16 cellular contexts compared by ENCODE assay signal in the genomic region with DNA sequence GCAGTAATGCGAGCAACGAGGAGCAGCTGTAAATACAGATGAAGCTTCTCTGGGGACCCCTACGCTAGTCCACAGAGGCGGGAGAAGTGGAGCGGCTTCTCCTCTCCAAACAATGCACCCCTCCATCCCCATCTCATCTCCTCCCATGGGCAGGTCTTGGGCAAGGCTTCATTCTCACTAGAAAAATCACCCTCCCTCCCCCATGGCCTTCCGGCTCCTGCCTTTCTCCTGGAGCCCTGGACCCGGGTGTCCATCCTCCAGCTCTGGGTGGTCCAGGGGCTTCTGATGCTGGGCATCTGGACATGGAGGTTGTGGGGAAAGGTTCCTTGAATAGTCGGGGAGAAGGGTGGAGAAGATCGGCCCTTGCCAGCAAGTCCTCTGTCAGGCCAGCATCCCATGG. TPM values are rescaled to one million over a fixed set of nuclear protein-coding genes. Genes with fewer than 3 reads are reported as not detected.
DNase-seq lines count a peak whose midpoint lies in the region; ATAC-seq, FAIRE-seq and TF ChIP-seq lines count a peak whose summit lies in the region.
"Had no signal": no experiment of that assay in that cellular context is flagged by ENCODE, and none has a peak within 500 bp of the region (broad histone marks: within the 10 kb centered on the region; RNA-seq: fewer than 3 reads in every experiment).

No MANE protein-coding gene starts in this region.

- CTCF ChIA-PET in activated CD4-positive, alpha-beta T cell treated with anti-CD3 and anti-CD28 coated beads for 36 hours (lab: Charles Lee): interaction anchor here (0.6 to 5.9 kb wide), 36 partner anchors 11 to 478 kb away, joined by 3 to 187 read pairs (median 4); a partner anchor contains a TSS
- CTCF ChIA-PET in GM12878 (lab: Yijun Ruan, JAX) (interaction anchor here (0.7 to 5.9 kb wide), 47 partner anchors 9 to 404 kb away, joined by 3 to 265 read pairs (median 7); a partner anchor contains a TSS), GM10248 (lab: Yijun Ruan, JAX) (interaction anchor here (0.7 to 5.6 kb wide), 47 partner anchors 11 to 346 kb away, joined by 3 to 195 read pairs (median 4); a partner anchor contains a TSS)

- no peak overlapping the region for H3K9ac ChIP-seq in KMS-11
- H3K9ac ChIP-seq in GM12878 (ENCODE audit: control insufficient read depth, insufficient read depth, low read length): no peak overlapping the region

- no peaks in the 10 kb centered on the region for H3K27me3 Mint-ChIP-seq in activated CD4-positive, alpha-beta T cell treated with anti-CD3 and anti-CD28 coated beads for 36 hours

- no peak for FAIRE-seq in GM12878 (lab: Jason Lieb, UNC)

- H3K4me1 Mint-ChIP-seq in activated CD4-positive, alpha-beta T cell treated with anti-CD3 and anti-CD28 coated beads for 36 hours: peaks cover 34% of the 10 kb centered on the region

- TF ChIP-seq CTCF in KMS-11 (conservative IDR thresholded peaks at IDR 0.05; ENCODE audit: low read depth, low read length) (no peak), GM12878 (IDR thresholded peaks at IDR 0.05 in 2 of 3, conservative IDR thresholded peaks at IDR 0.05 in 1 of 3; ENCODE audit: control insufficient read depth in 2 of 3, extremely low read depth in 1 of 3, insufficient read depth in 1 of 3, low read depth in 3 of 3, low read length in 3 of 3) (no peak), GM10248 (IDR thresholded peaks at IDR 0.05; ENCODE audit: control extremely low read depth, extremely low read depth, low read depth, missing control alignments) (no peak)

- H3K27me3 ChIP-seq in KMS-11 (ENCODE audit: insufficient read depth, low read depth) (no peaks in the 10 kb centered on the region), GM12878 (replicated peaks in 1 of 2; ENCODE audit: control insufficient read depth in 2 of 2, insufficient read depth in 2 of 2, low read length in 1 of 2) (no peaks in the 10 kb centered on the region)

- H3K27ac ChIP-seq in KMS-11 (no peak overlapping the region), GM12878 (ENCODE audit: control insufficient read depth, insufficient read depth) (no peak overlapping the region)
- H3K27ac ChIP-seq: sigmoid colon had no signal

- intact Hi-C loops in activated CD4-positive, alpha-beta T cell treated with anti-CD3 and anti-CD28 coated beads for 36 hours (cut with DNase I, micrococcal nuclease): loop anchor here in 1 of 2 experiments (5.0 kb wide), 2 partner anchors 183 to 273 kb away; no protein-coding TSS in a partner anchor
- intact Hi-C loops in GM12878 (cut with micrococcal nuclease; ENCODE audit: unreplicated experiment): loop anchor here (2.0 kb wide), 2 partner anchors 36 to 182 kb away; no protein-coding TSS in a partner anchor

- no peak for DNase-seq in activated CD4-positive, alpha-beta T cell treated with anti-CD3 and anti-CD28 coated beads for 36 hours
- DNase-seq in activated CD4-positive, alpha-beta T cell treated with anti-CD3 and anti-CD28 coated beads for 48 hours: no peak
- DNase-seq in GM12878 (ENCODE audit: low read depth, low spot score) (no peak), retina (peak; percentile 60), GM10248 (ENCODE audit: extremely low spot score) (no peak), NCI-H1105 treated with DMSO at 0.1 percent for 48 hours (lab: John Stamatoyannopoulos, UW) (no peak)
- DNase-seq: DMS79, NCI-H2107, NCI-H748 treated with DMSO at 0.1 percent for 48 hours, sigmoid colon had no signal

- in situ Hi-C loops in GM12878 (cut with MboI): loop anchor here (5.0 kb wide), 1 partner anchor 197 kb away; no protein-coding TSS in a partner anchor

- POLR2A ChIA-PET in activated CD4-positive, alpha-beta T cell treated with anti-CD3 and anti-CD28 coated beads for 36 hours (lab: Charles Lee): interaction anchor here (1.0 kb wide), 1 partner anchor 45 kb away, joined by 5 read pairs; no protein-coding TSS in a partner anchor
- POLR2A ChIA-PET in GM12878 (lab: Charles Lee): interaction anchor here (1.0 to 2.9 kb wide), 9 partner anchors 13 to 112 kb away, joined by 3 to 51 read pairs (median 6); a partner anchor contains a TSS
- POLR2A ChIA-PET in GM10248 (lab: Yijun Ruan, JAX): no interaction called here

- H2AFZ ChIP-seq in KMS-11 (ENCODE audit: low read depth) (peak overlapping the region; percentile 36; the same call in 1 of the 2 replicates), GM12878 (ENCODE audit: control insufficient read depth, low read depth, low read length) (0 out of 2 replicates have a peak overlapping the region, but pooled peaks have one; percentile 1)

- RAD21 ChIA-PET in GM12878 (lab: Charles Lee; ENCODE audit: unreplicated experiment): interaction anchor here (0.6 to 4.9 kb wide), 20 partner anchors 10 to 112 kb away, joined by 3 to 132 read pairs (median 12); a partner anchor contains a TSS

- H3K36me3 ChIP-seq in KMS-11 (ENCODE audit: insufficient read depth): no peaks in the 10 kb centered on the region
- no peaks in the 10 kb centered on the region for H3K36me3 ChIP-seq in GM12878 (ENCODE audit: control insufficient read depth in 2 of 2, insufficient read depth in 2 of 2, low read length in 1 of 2)
- H3K36me3 ChIP-seq: sigmoid colon had no signal

- peaks cover 4% of the 10 kb centered on the region for H3K36me3 Mint-ChIP-seq in activated CD4-positive, alpha-beta T cell treated with anti-CD3 and anti-CD28 coated beads for 36 hours (ENCODE audit: low read depth)
- H3K36me3 Mint-ChIP-seq: CD8-positive, alpha-beta T cell; mesothelial cell of epicardium had no signal

- peaks cover 6% of the 10 kb centered on the region for H3K9me3 Mint-ChIP-seq in activated CD4-positive, alpha-beta T cell treated with anti-CD3 and anti-CD28 coated beads for 36 hours (ENCODE audit: low read depth)
- H3K9me3 Mint-ChIP-seq: CD8-positive, alpha-beta T cell had no signal

- H3K79me2 ChIP-seq in KMS-11 (ENCODE audit: insufficient read depth, low read depth): no peaks in the 10 kb centered on the region
- H3K79me2 ChIP-seq in GM12878 (ENCODE audit: control insufficient read depth, insufficient read depth, low read length): no peaks in the 10 kb centered on the region

- H3K27ac Mint-ChIP-seq in activated CD4-positive, alpha-beta T cell treated with anti-CD3 and anti-CD28 coated beads for 36 hours: peak overlapping the region; percentile 7
- H3K27ac Mint-ChIP-seq: CD8-positive, alpha-beta T cell had no signal

- no TSS peak for BruUV-seq in GM12878 (replicated peaks; lab: Mats Ljungman, UMichigan)

- 70% methylated on average over 9 of the region's 9 CpGs for WGBS in GM12878 (ENCODE audit: insufficient coverage, insufficient replicate concordance, low lambda C conversion rate, missing lambda C conversion rate)

- no peak for TF ChIP-seq RAD21 in GM12878 (IDR thresholded peaks at IDR 0.05; ENCODE audit: insufficient read depth, low read depth, low read length)

- H3K4me1 ChIP-seq in KMS-11 (ENCODE audit: low read depth, poor library complexity, severe bottlenecking): peaks cover 11% of the 10 kb centered on the region
- peaks cover 7% of the 10 kb centered on the region; the same call in 1 of the 2 replicates for H3K4me1 ChIP-seq in GM12878 (ENCODE audit: control insufficient read depth, insufficient read depth, low read length)
- H3K4me1 ChIP-seq: sigmoid colon had no signal

- no peak for TF ChIP-seq EP300 in GM12878 (IDR thresholded peaks at IDR 0.05; ENCODE audit: borderline replicate concordance in 1 of 2, control insufficient read depth in 1 of 2, low read depth in 2 of 2, low read length in 2 of 2)

- ATAC-seq in activated CD4-positive, alpha-beta T cell treated with anti-CD3 and anti-CD28 coated beads for 36 hours: peak; percentile 24
- peak; percentile 4; the same call in 2 of the 3 replicates for ATAC-seq in GM12878
- ATAC-seq in HG02623 (IDR thresholded peaks at IDR 0.05; ENCODE audit: unreplicated experiment): no peak

- no peak overlapping the region for H3K4me3 Mint-ChIP-seq in activated CD4-positive, alpha-beta T cell treated with anti-CD3 and anti-CD28 coated beads for 36 hours
- H3K4me3 Mint-ChIP-seq: activated CD8-positive, alpha-beta T cell treated with anti-CD3 and anti-CD28 coated beads, Interleukin-2, amount 10 ng/mL, durations not matched to agents 7 days and 5 days had no signal

- TF ChIP-seq POLR2A in GM12878 (IDR thresholded peaks at IDR 0.05; ENCODE audit: low read depth, low read length): no peak

- H3K4me2 ChIP-seq in KMS-11: peak overlapping the region; percentile 29; the same call in 1 of the 2 replicates
- peak overlapping the region; percentile 17; the same call in 1 of the 2 replicates for H3K4me2 ChIP-seq in GM12878 (ENCODE audit: control insufficient read depth, insufficient read depth)

- H3K4me3 ChIP-seq in KMS-11 (IDR thresholded peaks at IDR 0.05; ENCODE audit: insufficient read depth, low read depth, low read length) (no peak overlapping the region), GM12878 (no peak overlapping the region)
- H3K4me3 ChIP-seq: sigmoid colon had no signal

- SMC1A ChIA-PET in GM12878 (lab: Charles Lee; ENCODE audit: uncharacterized antibody, unreplicated experiment): interaction anchor here (0.6 to 5.9 kb wide), 33 partner anchors 9 to 400 kb away, joined by 3 to 165 read pairs (median 7); a partner anchor contains a TSS

- no peaks in the 10 kb centered on the region for H4K20me1 ChIP-seq in KMS-11 (ENCODE audit: insufficient read depth)
- H4K20me1 ChIP-seq in GM12878 (ENCODE audit: control insufficient read depth, insufficient read depth): no peaks in the 10 kb centered on the region

- peaks cover 8% of the 10 kb centered on the region; the same call in 2 of the 3 replicates for H3K9me3 ChIP-seq in GM12878 (replicated peaks; ENCODE audit: control insufficient read depth, insufficient read depth, low read length)

RNA-seq across cellular contexts. Expression of a gene that starts 16.3 kb away (rescaled TPM):
- total RNA-seq in activated CD4-positive, alpha-beta T cell treated with anti-CD3 and anti-CD28 coated beads for 36 hours: 100 to 1,000 TPM; 692 to 930 TPM
- 143 and 150 TPM in 2 replicates for total RNA-seq in GM12878 (2013; cell fraction: nucleolus; rRNA removed)
- total RNA-seq in GM12878 (2014; rRNA removed): 251 and 282 TPM in 2 replicates
- 135 and 149 TPM in 2 replicates for total RNA-seq in GM12878 (2014; rRNA removed; fragmentation: Illumina TruSeq; extraction: Trizol)
- 382 and 386 TPM in 2 replicates for total RNA-seq in GM12878 (2021)
- 314 TPM for polyA plus RNA-seq in GM12878 (2011; ENCODE audit: low read depth)
- 84.4 and 296 TPM in 2 replicates for polyA plus RNA-seq in GM12878 (2011; rRNA removed)
- polyA plus RNA-seq in GM12878 (2011; cell fraction: cytosol; rRNA removed): 317 and 416 TPM in 2 replicates
- 561 and 566 TPM in 2 replicates for polyA plus RNA-seq in GM12878 (2011; cell fraction: nucleus; rRNA removed)
- polyA plus RNA-seq in GM12878 (2012): 512 and 607 TPM in 2 replicates
- 166 and 339 TPM in 2 replicates for polyA plus RNA-seq in GM12878 (2014; fragmentation: Illumina TruSeq; extraction: Trizol)
- polyA plus RNA-seq in GM12878 (2014; fragmentation: Nextera tagmentation; extraction: Ambion mirVana): 100 to 1,000 TPM; 102 to 108 TPM
- 313 and 369 TPM in 2 replicates for polyA plus RNA-seq in GM12878 (2014; rRNA removed)
- polyA plus RNA-seq in GM12878 (2016; fragmentation: Nextera tagmentation; extraction: Ambion mirVana): 100 to 1,000 TPM; 320 to 330 TPM
- 200 and 233 TPM in 2 replicates for polyA minus RNA-seq in GM12878 (2011; rRNA and poly(A)+ RNA removed)
- polyA minus RNA-seq in GM12878 (2011; cell fraction: cytosol; rRNA and poly(A)+ RNA removed): 155 and 158 TPM in 2 replicates
- 185 and 303 TPM in 2 replicates for polyA minus RNA-seq in GM12878 (2011; cell fraction: nucleus; rRNA and poly(A)+ RNA removed)

RNA-seq across cellular contexts. Expression of a gene that starts 21.9 kb away (rescaled TPM):
- 10 to 100 TPM; 33.1 to 42.8 TPM for total RNA-seq in activated CD4-positive, alpha-beta T cell treated with anti-CD3 and anti-CD28 coated beads for 36 hours
- total RNA-seq in GM12878 (2013; cell fraction: nucleolus; rRNA removed): 94.2 and 114 TPM in 2 replicates
- total RNA-seq in GM12878 (2014; rRNA removed) (23.2 TPM in 2 replicates), GM12878 (2014; rRNA removed; fragmentation: Illumina TruSeq; extraction: Trizol) (17.2 and 18.3 TPM in 2 replicates), GM12878 (2021) (25.8 and 26.0 TPM in 2 replicates)
- polyA plus RNA-seq in GM12878 (2011; ENCODE audit: low read depth): 7.0 TPM
- polyA plus RNA-seq in GM12878 (2011; rRNA removed) (19.4 and 24.1 TPM in 2 replicates), GM12878 (2014; fragmentation: Illumina TruSeq; extraction: Trizol) (9.1 and 16.6 TPM in 2 replicates), GM12878 (2014; fragmentation: Nextera tagmentation; extraction: Ambion mirVana) (1 to 10 TPM; 1.5 to 1.8 TPM), GM12878 (2014; rRNA removed) (23.6 and 27.3 TPM in 2 replicates), GM12878 (2016; fragmentation: Nextera tagmentation; extraction: Ambion mirVana) (10 to 100 TPM; 12.4 TPM)
- polyA plus RNA-seq in GM12878 (2011; cell fraction: cytosol; rRNA removed): 22.7 and 30.1 TPM in 2 replicates
- polyA plus RNA-seq in GM12878 (2011; cell fraction: nucleus; rRNA removed): 148 and 167 TPM in 2 replicates
- 15.7 and 21.2 TPM in 2 replicates for polyA plus RNA-seq in GM12878 (2012)
- 14.9 and 23.6 TPM in 2 replicates for polyA minus RNA-seq in GM12878 (2011; rRNA and poly(A)+ RNA removed)
- polyA minus RNA-seq in GM12878 (2011; cell fraction: cytosol; rRNA and poly(A)+ RNA removed): 5.5 and 6.7 TPM in 2 replicates
- polyA minus RNA-seq in GM12878 (2011; cell fraction: nucleus; rRNA and poly(A)+ RNA removed): 23.1 and 31.4 TPM in 2 replicates
- total RNA-seq: mesothelial cell of epicardium had no signal

RNA-seq across cellular contexts. Expression of a gene that starts 48.1 kb away (rescaled TPM):
- 10 to 100 TPM; 14.8 to 15.6 TPM for total RNA-seq in activated CD4-positive, alpha-beta T cell treated with anti-CD3 and anti-CD28 coated beads for 36 hours
- 12.3 and 12.5 TPM in 2 replicates for total RNA-seq in GM12878 (2013; cell fraction: nucleolus; rRNA removed)
- total RNA-seq in GM12878 (2014; rRNA removed): 3.6 and 4.5 TPM in 2 replicates
- total RNA-seq in GM12878 (2014; rRNA removed; fragmentation: Illumina TruSeq; extraction: Trizol): 2.5 and 2.8 TPM in 2 replicates
- 4.5 TPM in 2 replicates for total RNA-seq in GM12878 (2021)
- polyA plus RNA-seq in GM12878 (2011; ENCODE audit: low read depth): 2.6 TPM
- polyA plus RNA-seq in GM12878 (2011; rRNA removed): 3.6 and 4.3 TPM in 2 replicates
- 4.7 and 5.3 TPM in 2 replicates for polyA plus RNA-seq in GM12878 (2011; cell fraction: cytosol; rRNA removed)
- 10.9 and 11.1 TPM in 2 replicates for polyA plus RNA-seq in GM12878 (2011; cell fraction: nucleus; rRNA removed)
- 5.5 and 6.9 TPM in 2 replicates for polyA plus RNA-seq in GM12878 (2012)
- polyA plus RNA-seq in GM12878 (2014; fragmentation: Illumina TruSeq; extraction: Trizol): 1.6 and 2.3 TPM in 2 replicates
- under 1 TPM; 0.03 to 0.46 TPM for polyA plus RNA-seq in GM12878 (2014; fragmentation: Nextera tagmentation; extraction: Ambion mirVana)
- 4.0 and 4.3 TPM in 2 replicates for polyA plus RNA-seq in GM12878 (2014; rRNA removed)
- 1 to 10 TPM in 1 of 2 experiments, under 1 TPM in 1; 0.74 to 1.2 TPM for polyA plus RNA-seq in GM12878 (2016; fragmentation: Nextera tagmentation; extraction: Ambion mirVana)
- polyA minus RNA-seq in GM12878 (2011; rRNA and poly(A)+ RNA removed): 6.1 and 11.3 TPM in 2 replicates
- polyA minus RNA-seq in GM12878 (2011; cell fraction: cytosol; rRNA and poly(A)+ RNA removed): 2.7 and 3.5 TPM in 2 replicates
- polyA minus RNA-seq in GM12878 (2011; cell fraction: nucleus; rRNA and poly(A)+ RNA removed): 3.1 and 4.2 TPM in 2 replicates
- total RNA-seq: RPMI7951 had no signal
